ENCODE assay signal across 27 cellular contexts in genomic region chr18:58095655-58096054, GRCh38.
"Had no signal": no experiment of that assay in that cellular context is flagged by ENCODE, and none has a peak within 500 bp of the region (broad histone marks: within the 10 kb centered on the region; RNA-seq: fewer than 3 reads in every experiment).

No MANE protein-coding gene starts in this region.

- H3K4me1 ChIP-seq: ascending aorta, tibial artery, vagina had no signal

- ATAC-seq: activated T-cell treated with anti-CD3 and anti-CD28 coated beads, Interleukin-2, amount 50 U/mL, for 4 hours; effector memory CD8-positive, alpha-beta T cell; gastroesophageal sphincter; heart left ventricle; mucosa of descending colon; natural killer cell treated with Interleukin-12 subunit alpha and Interleukin-12 subunit beta and Interleukin-15 and Interleukin-18, amount 100 ng/mL, for 72 hours; stimulated activated memory B cell treated with anti-CD40 and anti-IgM and Interleukin-4, amounts not matched to agents 10 μg/mL and 1 μg/mL and 100 μg/mL, for 72 hours; stimulated activated naive CD8-positive, alpha-beta T cell treated with anti-CD3 and anti-CD28 coated beads, Interleukin-15, amount 100 ng/mL, for 72 hours had no signal

- DNase-seq: activated CD4-positive, alpha-beta memory T cell treated with anti-CD3 and anti-CD28 coated beads, Interleukin-2, amount 10 ng/mL, durations not matched to agents 7 days and 5 days; activated CD4-positive, alpha-beta T cell treated with anti-CD3 and anti-CD28 coated beads, Interleukin-2, amount 10 ng/mL, durations not matched to agents 24 days and 14 days; activated CD4-positive, CD25-positive, alpha-beta regulatory T cell treated with anti-CD3 and anti-CD28 coated beads, Interleukin-2, amount 50 U/mL, for 72 hours; activated CD8-positive, alpha-beta memory T cell treated with anti-CD3 and anti-CD28 coated beads, Interleukin-2, amount 50 U/mL, for 48 hours; activated T-cell treated with anti-CD3 and anti-CD28 coated beads, Interleukin-2, amount 50 U/mL, for 4 hours; brain microvascular endothelial cell; dorsolateral prefrontal cortex; effector memory CD8-positive, alpha-beta T cell; erythroblast; heart left ventricle; mucosa of descending colon; sigmoid colon; stimulated activated CD4-positive, alpha-beta T cell treated with anti-CD3 and anti-CD28 coated beads, Interleukin-1b, Interleukin-23, amount 100 ng/mL, for 48 hours; stimulated activated CD4-positive, alpha-beta T cell treated with anti-CD3 and anti-CD28 coated beads, Interleukin-4, amount 100 ng/mL, for 4 hours; stimulated activated CD8-positive, alpha-beta memory T cell treated with anti-CD3 and anti-CD28 coated beads, Interleukin-4, amount 100 ng/mL, for 48 hours; stimulated activated naive CD8-positive, alpha-beta T cell treated with anti-CD3 and anti-CD28 coated beads, Interleukin-15, amount 100 ng/mL, for 72 hours; substantia nigra; T-helper 2 cell; tibial artery had no signal

- H3K4me3 ChIP-seq: ascending aorta, coronary artery, dorsolateral prefrontal cortex, gastroesophageal sphincter, heart left ventricle, mucosa of descending colon, sigmoid colon, smooth muscle cell, tibial artery, vagina had no signal

- H3K27me3 ChIP-seq: ascending aorta, brain microvascular endothelial cell, gastroesophageal sphincter, heart left ventricle, sigmoid colon, tibial artery, vagina had no signal

- H3K9me3 ChIP-seq: ascending aorta, gastroesophageal sphincter, heart left ventricle, mucosa of descending colon, neutrophil, sigmoid colon, tibial artery, vagina had no signal

- H3K27ac ChIP-seq: ascending aorta, brain microvascular endothelial cell, coronary artery, dorsolateral prefrontal cortex, gastroesophageal sphincter, heart left ventricle, neutrophil, tibial artery, vagina had no signal

- H3K36me3 ChIP-seq: ascending aorta, brain microvascular endothelial cell, heart left ventricle, neutrophil, sigmoid colon, tibial artery, vagina had no signal
